ENCODE assay signal across 8 cellular contexts in genomic region chr12:51953011-51953568, GRCh38. TPM values are rescaled to one million over a fixed set of nuclear protein-coding genes. Genes with fewer than 3 reads are reported as not detected.
DNase-seq lines count a peak whose midpoint lies in the region; ATAC-seq, FAIRE-seq and TF ChIP-seq lines count a peak whose summit lies in the region.

No MANE protein-coding gene starts in this region.

- H3K4me1 Mint-ChIP-seq in MCF 10A (ENCODE audit: insufficient read depth, unreplicated experiment): peaks cover 36% of the 10 kb centered on the region

- H3K36me3 Mint-ChIP-seq in MCF 10A (ENCODE audit: insufficient read depth, unreplicated experiment): no peaks in the 10 kb centered on the region

- CTCF ChIA-PET in MCF 10A (lab: Yijun Ruan, JAX): interaction anchor here (0.7 kb wide), 1 partner anchor 69 kb away, joined by 4 read pairs; no protein-coding TSS in a partner anchor

- no peak for DNase-seq in left ventricle myocardium inferior
- no peak for DNase-seq in left ventricle myocardium superior
- no peak for DNase-seq in MCF 10A (ENCODE audit: unreplicated experiment)
- DNase-seq in aorta: no peak
- no peak for DNase-seq in activated CD4-positive, CD25-positive, alpha-beta regulatory T cell treated with anti-CD3 and anti-CD28 coated beads, Interleukin-2, amount 50 U/mL, for 72 hours
- no peak for DNase-seq in T1000 (lab: John Stamatoyannopoulos, UW)
- DNase-seq in frontal cortex (ENCODE audit: low spot score in 2 of 2): no peak

- H3K4me1 ChIP-seq in left ventricle myocardium inferior (peaks cover 57% of the 10 kb centered on the region), mononuclear cell (ENCODE audit: insufficient read depth, low read length) (peaks cover 46% of the 10 kb centered on the region), aorta (ENCODE audit: control insufficient read depth in 1 of 2, insufficient read depth in 2 of 2, low read length in 2 of 2) (peaks cover 0 to 2% of the 10 kb centered on the region in 2 donors)

- no peak for FAIRE-seq in frontal cortex (lab: Jason Lieb, UNC)

- POLR2A ChIA-PET in MCF 10A (lab: Yijun Ruan, JAX): interaction anchor here (0.7 to 2.3 kb wide), 3 partner anchors 9 to 80 kb away, joined by 5 to 9 read pairs (median 5); no protein-coding TSS in a partner anchor

- peaks cover 12% of the 10 kb centered on the region for H3K27me3 Mint-ChIP-seq in MCF 10A (ENCODE audit: insufficient read depth, unreplicated experiment)

- intact Hi-C loops in left ventricle myocardium inferior (cut with micrococcal nuclease) (no loop called here), left ventricle myocardium superior (cut with micrococcal nuclease) (no loop called here), MCF 10A (cut with micrococcal nuclease) (no loop called here), aorta (cut with DNase I) (no loop called here)

- no peaks in the 10 kb centered on the region for H3K27me3 ChIP-seq in left ventricle myocardium inferior (ENCODE audit: low read depth)
- H3K27me3 ChIP-seq in mononuclear cell (ENCODE audit: insufficient read depth, low read length): peaks cover 6% of the 10 kb centered on the region
- H3K27me3 ChIP-seq in aorta (ENCODE audit: control insufficient read depth in 1 of 2, insufficient read depth in 2 of 2, low read length in 1 of 2): no peaks in the 10 kb centered on the region

- no peaks in the 10 kb centered on the region for H3K36me3 ChIP-seq in left ventricle myocardium inferior
- H3K36me3 ChIP-seq in aorta (ENCODE audit: control insufficient read depth in 1 of 2, insufficient read depth in 2 of 2, low read length in 1 of 2): no peaks in the 10 kb centered on the region

- TF ChIP-seq CTCF in left ventricle myocardium inferior (IDR thresholded peaks at IDR 0.05; ENCODE audit: borderline replicate concordance) (no peak), MCF 10A (IDR thresholded peaks at IDR 0.05; ENCODE audit: unreplicated experiment) (no peak)

- H3K27ac ChIP-seq in left ventricle myocardium inferior (replicated peaks) (peak overlapping the region; percentile 89), aorta (ENCODE audit: low read depth in 1 of 2, low read length in 2 of 2) (peak overlapping the region in 1 of 2 donors; percentile 70)

- peak overlapping the region; percentile 89 for H3K4me3 Mint-ChIP-seq in MCF 10A (ENCODE audit: unreplicated experiment)

- 22% methylated on average over 11 of the region's 11 CpGs for WGBS in aorta, 2 donors

- H3K4me3 ChIP-seq in left ventricle myocardium inferior: peak overlapping the region; percentile 91
- peak overlapping the region; percentile 6 for H3K4me3 ChIP-seq in mononuclear cell (ENCODE audit: low read length)
- peak overlapping the region; percentile 73 to 99 for H3K4me3 ChIP-seq in aorta (ENCODE audit: low read length in 2 of 2)

- H3K9me3 ChIP-seq in left ventricle myocardium inferior (replicated peaks): no peaks in the 10 kb centered on the region
- H3K9me3 ChIP-seq in mononuclear cell (ENCODE audit: low read depth, low read length): no peaks in the 10 kb centered on the region
- H3K9me3 ChIP-seq in aorta (ENCODE audit: control insufficient read depth, low read length): no peaks in the 10 kb centered on the region

- ATAC-seq in left ventricle myocardium superior (no peak), aorta (ENCODE audit: low FRiP score) (no peak)

- BruUV-seq in MCF 10A (replicated peaks; lab: Mats Ljungman, UMichigan): TSS peak; percentile 26

- peak overlapping the region; percentile 87 for H3K27ac Mint-ChIP-seq in MCF 10A (ENCODE audit: low read depth, unreplicated experiment)

- H3K9me3 Mint-ChIP-seq in MCF 10A (ENCODE audit: unreplicated experiment): no peaks in the 10 kb centered on the region

RNA-seq across cellular contexts. Expression of gene ACVR1B, which starts 1.6 kb away (rescaled TPM):
- total RNA-seq in left ventricle myocardium inferior (8.5 TPM), left ventricle myocardium superior (11.2 TPM), MCF 10A (2022) (14.7 and 16.1 TPM in 2 replicates), mononuclear cell (11.4 TPM), aorta (10 to 100 TPM; 24.0 to 24.5 TPM), frontal cortex (43.2 TPM)
- polyA plus RNA-seq in aorta: 1 to 10 TPM; 2.3 to 6.9 TPM

RNA-seq across cellular contexts. Expression of gene ACVRL1, which starts 45.8 kb away (rescaled TPM):
- total RNA-seq in left ventricle myocardium inferior (36.9 TPM), left ventricle myocardium superior (31.7 TPM), MCF 10A (2022) (not detected in 2 replicates), mononuclear cell (0.31 TPM), aorta (10 to 100 TPM; 53.6 to 96.9 TPM), frontal cortex (9.4 TPM)
- 10 to 100 TPM in 1 of 2 donors, 1 to 10 TPM in 1; 3.4 to 13.5 TPM for polyA plus RNA-seq in aorta

RNA-seq across cellular contexts. Expression of gene TAMALIN, which starts 53.7 kb away (rescaled TPM):
- total RNA-seq in left ventricle myocardium inferior (20.0 TPM), left ventricle myocardium superior (22.2 TPM), MCF 10A (2022) (0.39 TPM in 1 of 2 replicates, not detected in the other), mononuclear cell (122 TPM), aorta (100 to 1,000 TPM in 1 of 2 donors, 10 to 100 TPM in 1; 64.2 to 129 TPM), frontal cortex (2.4 TPM)
- polyA plus RNA-seq in aorta: 10 to 100 TPM in 1 of 2 donors, 1 to 10 TPM in 1; 7.1 to 13.8 TPM

Comparison
In these comparisons a context has a peak if more than half of its experiments do, and no peak if none do; other contexts are left out.
1. H3K4me3 ChIP-seq: peak in every context shown above with its lines; median percentile 91 in left ventricle myocardium inferior; 86 in aorta; 6 in mononuclear cell.